Comparison of ENCODE assay signal across 25 cellular contexts in genomic region chr1:3000214-3000613, GRCh38. TPM values are rescaled to one million over a fixed set of nuclear protein-coding genes. Genes with fewer than 3 reads are reported as not detected.
"Had no signal": no experiment of that assay in that cellular context is flagged by ENCODE, and none has a peak within 500 bp of the region (broad histone marks: within the 10 kb centered on the region; RNA-seq: fewer than 3 reads in every experiment).

No MANE protein-coding gene starts in this region.

- H3K4me1 ChIP-seq: breast epithelium had no signal

- H3K4me3 ChIP-seq: breast epithelium, K562 had no signal

- H3K36me3 ChIP-seq: breast epithelium had no signal

- DNase-seq: activated CD4-positive, alpha-beta T cell treated with anti-CD3 and anti-CD28 coated beads for 48 hours; activated CD4-positive, alpha-beta T cell treated with anti-CD3 and anti-CD28 coated beads, Interleukin-2, amount 50 U/mL, for 4 hours; activated CD4-positive, CD25-positive, alpha-beta regulatory T cell treated with anti-CD3 and anti-CD28 coated beads, Interleukin-2, amount 50 U/mL, for 72 hours; activated CD8-positive, alpha-beta memory T cell treated with anti-CD3 and anti-CD28 coated beads, Interleukin-2, amount 50 U/mL, for 48 hours; activated CD8-positive, alpha-beta T cell treated with anti-CD3 and anti-CD28 coated beads, Interleukin-2, amount 10 ng/mL, durations not matched to agents 7 days and 5 days; activated effector memory CD4-positive, alpha-beta T cell treated with anti-CD3 and anti-CD28 coated beads, Interleukin-2, amount 50 U/mL, for 16 hours; activated T-cell treated with anti-CD3 and anti-CD28 coated beads, Interleukin-2, amount 50 U/mL, for 4 hours; central memory CD4-positive, alpha-beta T cell; Karpas-422; MM.1S; NCI-H1105; NCI-H1436; NCI-H1694 treated with DMSO at 0.1 percent for 48 hours; NCI-H2029 treated with DMSO at 0.1 percent for 48 hours; NCI-H510A treated with DMSO at 0.1 percent for 48 hours; NCI-H69; PC-3; SIG-M5; T-helper 17 cell; T-helper 9 cell had no signal

- H3K27ac ChIP-seq: breast epithelium had no signal

- ATAC-seq: activated CD8-positive, alpha-beta T cell treated with anti-CD3 and anti-CD28 coated beads, Interleukin-2, amount 10 ng/mL, durations not matched to agents 7 days and 5 days; activated T-cell treated with anti-CD3 and anti-CD28 coated beads, Interleukin-2, amount 50 U/mL, for 4 hours; K562; PC-3; T-helper 17 cell; WTC11 had no signal

RNA-seq across cellular contexts. Expression of gene ACTRT2, which starts 21.1 kb away (rescaled TPM):
- total RNA-seq: activated CD8-positive, alpha-beta T cell treated with anti-CD3 and anti-CD28 coated beads, Interleukin-2, amount 10 ng/mL, durations not matched to agents 7 days and 5 days; activated naive CD4-positive, alpha-beta T cell treated with anti-CD3 and anti-CD28 coated beads for 36 hours; activated T-cell treated with anti-CD3 and anti-CD28 coated beads, Interleukin-2, amount 50 U/mL, for 4 hours; aorta; breast epithelium; K562; PC-3; T-helper 17 cell; WTC11 had no signal
- polyA plus RNA-seq: aorta, K562 had no signal
